8 cellular contexts compared by ENCODE assay signal in genomic region chr6:157981395-157982296, GRCh38. TPM values are rescaled to one million over a fixed set of nuclear protein-coding genes. Genes with fewer than 3 reads are reported as not detected.
DNase-seq lines count a peak whose midpoint lies in the region; ATAC-seq and TF ChIP-seq lines count a peak whose summit lies in the region.

Gene SYNJ2 (plus strand): TSS chr6:157981863. CDS start chr6:157981962, 99 bp downstream.

- peak; percentile 68 for TF ChIP-seq CTCF in AG04449 (IDR thresholded peaks at IDR 0.05; ENCODE audit: insufficient read depth, low read length, missing control alignments)

- H3K27ac Mint-ChIP-seq in effector memory CD8-positive, alpha-beta T cell: peak within 1 kb of the TSS; percentile 55 to 67

- peak within 1 kb of the TSS; percentile 77 for H3K4me3 ChIP-seq in AG04449 (ENCODE audit: low read depth, low read length)

- ATAC-seq in GM18861 (IDR thresholded peaks at IDR 0.05; ENCODE audit: unreplicated experiment): peak; percentile 78
- ATAC-seq in HG03103 (IDR thresholded peaks at IDR 0.05; ENCODE audit: low read depth, unreplicated experiment): peak; percentile 64
- ATAC-seq in effector memory CD8-positive, alpha-beta T cell (replicated peaks): peak; percentile 87

- no peaks in the 10 kb centered on the region for H3K36me3 Mint-ChIP-seq in effector memory CD8-positive, alpha-beta T cell (ENCODE audit: insufficient read depth)

- no peaks in the 10 kb centered on the region for H3K27me3 Mint-ChIP-seq in effector memory CD8-positive, alpha-beta T cell

- CTCF ChIA-PET in AG04449 (lab: Yijun Ruan, JAX): interaction anchor here (1.0 to 6.6 kb wide), 12 partner anchors 10 to 211 kb away, joined by 3 to 90 read pairs (median 6); no protein-coding TSS in a partner anchor

- H3K4me1 Mint-ChIP-seq in effector memory CD8-positive, alpha-beta T cell (ENCODE audit: low read depth in 2 of 2): peaks cover 15 to 17% of the 10 kb centered on the region in 2 donors

- H3K4me3 Mint-ChIP-seq in effector memory CD8-positive, alpha-beta T cell: peak within 1 kb of the TSS; percentile 79

- H3K9me3 Mint-ChIP-seq in effector memory CD8-positive, alpha-beta T cell: no peaks in the 10 kb centered on the region

- DNase-seq in AG04449 (ENCODE audit: low read depth, low spot score) (no peak), NCI-H748 (lab: John Stamatoyannopoulos, UW; ENCODE audit: unreplicated experiment) (peak; percentile 83), mesenteric fat pad (ENCODE audit: low spot score) (peak; percentile 94)
- peak; percentile 50 to 71 for DNase-seq in activated CD8-positive, alpha-beta memory T cell treated with anti-CD3 and anti-CD28 coated beads for 1 hour (ENCODE audit: extremely low read depth in 1 of 2, low read depth in 1 of 2)
- peak; percentile 68 to 79 (median 74) for DNase-seq in effector memory CD8-positive, alpha-beta T cell
- peak; percentile 71 to 72 for DNase-seq in stimulated activated CD8-positive, alpha-beta memory T cell treated with anti-CD3 and anti-CD28 coated beads, Interleukin-15, amount 100 ng/mL, for 4 hours (ENCODE audit: low read depth in 2 of 2)

- POLR2A ChIA-PET in AG04449 (lab: Yijun Ruan, JAX): interaction anchor here (1.4 kb wide), 1 partner anchor 22 kb away, joined by 6 read pairs; no protein-coding TSS in a partner anchor

RNA-seq across cellular contexts. Expression of gene SYNJ2, which starts in this region (rescaled TPM):
- 7.5 TPM for total RNA-seq in mesenteric fat pad
